Comparison of ENCODE assay signal across 20 cellular contexts in genomic region chr10:114718386-114718785, GRCh38.
"Had no signal": no experiment of that assay in that cellular context is flagged by ENCODE, and none has a peak within 500 bp of the region (broad histone marks: within the 10 kb centered on the region; RNA-seq: fewer than 3 reads in every experiment).

No MANE protein-coding gene starts in this region.

- ATAC-seq: activated CD4-positive, CD25-positive, alpha-beta regulatory T cell treated with anti-CD3 and anti-CD28 coated beads, Interleukin-2, amount 50 U/mL, for 24 hours; activated CD8-positive, alpha-beta memory T cell treated with anti-CD3 and anti-CD28 coated beads, Interleukin-2, amount 10 ng/mL, durations not matched to agents 7 days and 5 days; activated CD8-positive, alpha-beta T cell treated with anti-CD3 and anti-CD28 coated beads for 36 hours; activated naive CD8-positive, alpha-beta T cell treated with anti-CD3 and anti-CD28 coated beads, Interleukin-2, amount 50 U/mL, for 24 hours; body of pancreas; natural killer cell treated with Interleukin-12 subunit alpha and Interleukin-12 subunit beta and Interleukin-15 and Interleukin-18, amount 100 ng/mL, for 72 hours; stimulated activated naive CD8-positive, alpha-beta T cell treated with anti-CD3 and anti-CD28 coated beads, Interleukin-15, Interleukin-2, amounts not matched to agents 100 U/mL and 50 U/mL, for 24 hours had no signal

- H3K27ac ChIP-seq: body of pancreas, VCaP had no signal

- H3K36me3 ChIP-seq: thyroid gland had no signal

- H3K4me3 ChIP-seq: body of pancreas, thyroid gland had no signal

- DNase-seq: activated CD4-positive, alpha-beta T cell treated with anti-CD3 and anti-CD28 coated beads, Interleukin-2, amount 10 ng/mL, durations not matched to agents 7 days and 5 days; activated CD8-positive, alpha-beta memory T cell treated with anti-CD3 and anti-CD28 coated beads, Interleukin-2, amount 10 ng/mL, durations not matched to agents 7 days and 5 days; activated CD8-positive, alpha-beta T cell treated with anti-CD3 and anti-CD28 coated beads for 36 hours; activated effector memory CD4-positive, alpha-beta T cell treated with anti-CD3 and anti-CD28 coated beads, Interleukin-2, amount 50 U/mL, for 16 hours; activated naive CD4-positive, alpha-beta T cell treated with anti-CD3 and anti-CD28 coated beads, Interleukin-2, amount 50 U/mL, for 16 hours; activated naive CD8-positive, alpha-beta T cell treated with anti-CD3 and anti-CD28 coated beads, Interleukin-2, amount 50 U/mL, for 24 hours; activated T-cell treated with anti-CD3 and anti-CD28 coated beads for 4 hours; body of pancreas; effector CD4-positive, alpha-beta T cell; foreskin fibroblast; hippocampal formation; retina; stimulated activated CD4-positive, alpha-beta T cell treated with anti-CD3 and anti-CD28 coated beads, Interleukin-12 subunit alpha, Interleukin-12 subunit beta, amount 100 ng/mL, for 4 hours; stimulated activated CD4-positive, alpha-beta T cell treated with anti-CD3 and anti-CD28 coated beads, Interleukin-4, amount 100 ng/mL, for 4 hours; stimulated activated naive CD8-positive, alpha-beta T cell treated with anti-CD3 and anti-CD28 coated beads, Interleukin-15, Interleukin-2, amounts not matched to agents 100 U/mL and 50 U/mL, for 24 hours; substantia nigra; thyroid gland had no signal

- H3K27me3 ChIP-seq: body of pancreas, thyroid gland had no signal

- H3K9me3 ChIP-seq: body of pancreas, thyroid gland had no signal
